In genomic region chr1:106232128-106232527, GRCh38 we compare ENCODE assay signal across 23 cellular contexts.
DNase-seq lines count a peak whose midpoint lies in the region; FAIRE-seq and TF ChIP-seq lines count a peak whose summit lies in the region.
"Had no signal": no experiment of that assay in that cellular context is flagged by ENCODE, and none has a peak within 500 bp of the region (broad histone marks: within the 10 kb centered on the region; RNA-seq: fewer than 3 reads in every experiment).

No MANE protein-coding gene starts in this region.

- H2BK5ac ChIP-seq in H1 (ENCODE audit: low read depth, low read length), result no peak overlapping the region

- no peaks in the 10 kb centered on the region for H3K79me1 ChIP-seq in H1 (ENCODE audit: low read depth, low read length)

- no peak overlapping the region for H4K91ac ChIP-seq in H1 (replicated peaks; ENCODE audit: insufficient read length, low read length)

- no peak overlapping the region for H2BK120ac ChIP-seq in H1 (replicated peaks; ENCODE audit: low read depth, low read length)

- no peak overlapping the region for H3K4ac ChIP-seq in H1 (replicated peaks; ENCODE audit: insufficient read length, low read depth, low read length)

- H3K9me1 ChIP-seq in keratinocyte (ENCODE audit: control insufficient read depth, extremely low read depth, insufficient read depth, low read length), result no peaks in the 10 kb centered on the region

- no peaks in the 10 kb centered on the region for H3K27me3 Mint-ChIP-seq in endodermal cell (ENCODE audit: insufficient read depth)

- H3K36me3 Mint-ChIP-seq in endodermal cell (ENCODE audit: low read depth), result no peaks in the 10 kb centered on the region

- H3K4me1 ChIP-seq in H1 (replicated peaks in 1 of 4; ENCODE audit: control insufficient read depth in 3 of 4, insufficient read depth in 4 of 4, low read length in 3 of 4) (no peaks in the 10 kb centered on the region), keratinocyte (ENCODE audit: control insufficient read depth, extremely low read depth, insufficient read depth, low read length) (peaks cover 4% of the 10 kb centered on the region), endodermal cell (ENCODE audit: control insufficient read depth, insufficient read depth, low read length) (peaks cover 6% of the 10 kb centered on the region)

- H3K4me2 ChIP-seq in H1 (ENCODE audit: insufficient read depth in 1 of 2, low read depth in 2 of 2, low read length in 2 of 2), result no peak overlapping the region
- H3K4me2 ChIP-seq in keratinocyte (ENCODE audit: control insufficient read depth, extremely low read depth, insufficient read depth, low read depth, low read length), result no peak overlapping the region

- no peaks in the 10 kb centered on the region for H3K23me2 ChIP-seq in H1 (ENCODE audit: low read depth, low read length)

- peak; percentile 86 for DNase-seq in SIG-M5 treated with dmso at 0.1 percent for 504 hours (lab: John Stamatoyannopoulos, UW; ENCODE audit: unreplicated experiment)
- no peak for DNase-seq in SIG-M5 (lab: John Stamatoyannopoulos, UW)
- no peak for DNase-seq in H1 (ENCODE audit: low read depth in 1 of 2, low spot score in 2 of 2)
- peak; percentile 7 for DNase-seq in keratinocyte (ENCODE audit: low read depth, low spot score)
- DNase-seq in HuH-7.5 (ENCODE audit: low spot score), result no peak
- no peak for DNase-seq in A172 (ENCODE audit: low spot score)
- DNase-seq in superior temporal gyrus (ENCODE audit: extremely low spot score), result no peak
- no peak for DNase-seq in endodermal cell
- DNase-seq: 8988T, GOT3, HCEC 1CT, IMR-90, NCI-H1048, NCI-H1417, NCI-H1694, NCI-H2029 treated with DMSO at 0.1 percent for 48 hours, NCI-H446 treated with DMSO at 0.1 percent for 48 hours, NCI-H526 treated with DMSO at 0.1 percent for 48 hours, RPMI8226, SHP77 had no signal

- POLR2A ChIA-PET in H1 (lab: Charles Lee; ENCODE audit: partially characterized antibody), result no interaction called here

- H3K9ac ChIP-seq in H1 (replicated peaks in 1 of 4; ENCODE audit: extremely low read depth in 1 of 4, low read depth in 3 of 4, low read length in 3 of 4), result no peak overlapping the region
- no peak overlapping the region for H3K9ac ChIP-seq in keratinocyte (ENCODE audit: control insufficient read depth, extremely low read depth, insufficient read depth, low read length)
- H3K9ac ChIP-seq in endodermal cell (ENCODE audit: extremely low read depth, low read length, poor library complexity, severe bottlenecking), result no peak overlapping the region

- TF ChIP-seq POLR2A in H1 (IDR thresholded peaks at IDR 0.05; ENCODE audit: control extremely low read depth in 1 of 2, low read depth in 2 of 2, low read length in 2 of 2), result no peak

- no peaks in the 10 kb centered on the region for H3K9me3 ChIP-seq in H1 (ENCODE audit: insufficient read depth in 2 of 2, low read depth in 1 of 2, low read length in 1 of 2)
- H3K9me3 ChIP-seq in keratinocyte (ENCODE audit: control insufficient read depth, low read depth, low read length), result no peaks in the 10 kb centered on the region
- no peaks in the 10 kb centered on the region for H3K9me3 ChIP-seq in endodermal cell (ENCODE audit: control insufficient read depth, low read length)

- TF ChIP-seq CTCF in H1 (IDR thresholded peaks at IDR 0.05; ENCODE audit: control extremely low read depth in 1 of 3, insufficient read depth in 1 of 3, low read depth in 1 of 3, low read length in 3 of 3) (no peak), keratinocyte (optimal IDR thresholded peaks at IDR 0.05 in 1 of 3, IDR thresholded peaks at IDR 0.05 in 1 of 3, conservative IDR thresholded peaks at IDR 0.05 in 1 of 3; ENCODE audit: extremely low read depth in 1 of 3, insufficient read depth in 2 of 3, low read length in 3 of 3) (no peak), endodermal cell (conservative IDR thresholded peaks at IDR 0.05) (no peak)

- no peak overlapping the region for H2BK12ac ChIP-seq in H1 (ENCODE audit: low read depth, low read length)

- no peak for TF ChIP-seq EP300 in H1 (IDR thresholded peaks at IDR 0.05; ENCODE audit: borderline replicate concordance in 1 of 2, low read depth in 2 of 2, low read length in 2 of 2)

- CTCF ChIA-PET in H1 (lab: Charles Lee; ENCODE audit: partially characterized antibody), result interaction anchor here (0.6 to 0.9 kb wide), 2 partner anchors 300 to 730 kb away, joined by 3 read pairs; no protein-coding TSS in a partner anchor

- H3K4me3 Mint-ChIP-seq in endodermal cell, result no peak overlapping the region

- H3K27ac Mint-ChIP-seq in endodermal cell, result no peak overlapping the region

- no peaks in the 10 kb centered on the region for H3K4me1 Mint-ChIP-seq in endodermal cell

- H3K23ac ChIP-seq in H1 (ENCODE audit: insufficient read length), result no peak overlapping the region

- no peak overlapping the region for H3K18ac ChIP-seq in H1 (ENCODE audit: extremely low read depth, low read length)

- H2AK5ac ChIP-seq in H1 (ENCODE audit: low read depth, low read length), result no peak overlapping the region

- dilution Hi-C loops in keratinocyte (cut with MboI; ENCODE audit: extremely low pct_ligation_motif_present, low sequenced_read_pairs), result no loop called here

- H2BK15ac ChIP-seq in H1 (ENCODE audit: low read length), result no peak overlapping the region

- H3K36me3 ChIP-seq in H1 (ENCODE audit: control insufficient read depth in 2 of 4, insufficient read depth in 4 of 4, low read length in 3 of 4) (no peaks in the 10 kb centered on the region), keratinocyte (ENCODE audit: control insufficient read depth in 2 of 2, extremely low read depth in 1 of 2, insufficient read depth in 2 of 2, low read length in 2 of 2) (no peaks in the 10 kb centered on the region), endodermal cell (ENCODE audit: control insufficient read depth, insufficient read depth, low read length) (no peaks in the 10 kb centered on the region)

- no peaks in the 10 kb centered on the region for H4K20me1 ChIP-seq in H1 (replicated peaks in 1 of 2; ENCODE audit: control insufficient read depth in 1 of 2, insufficient read depth in 2 of 2, low read length in 2 of 2)
- H4K20me1 ChIP-seq in keratinocyte (ENCODE audit: control insufficient read depth, extremely low read depth, insufficient read depth, low read length), result no peaks in the 10 kb centered on the region

- no peak for FAIRE-seq in H1 (lab: Jason Lieb, UNC)
- no peak for FAIRE-seq in keratinocyte (lab: Jason Lieb, UNC)
- FAIRE-seq: D721Med, G401.6 had no signal

- no peaks in the 10 kb centered on the region for H3K79me2 ChIP-seq in H1 (ENCODE audit: control insufficient read depth in 1 of 2, insufficient read depth in 2 of 2, low read length in 2 of 2)
- no peaks in the 10 kb centered on the region for H3K79me2 ChIP-seq in keratinocyte (ENCODE audit: control insufficient read depth, insufficient read depth, low read length)

- H4K5ac ChIP-seq in H1 (ENCODE audit: insufficient read length, low read depth, low read length), result no peak overlapping the region

- H3K9me3 Mint-ChIP-seq in endodermal cell, result no peaks in the 10 kb centered on the region

- no peak overlapping the region for H3K56ac ChIP-seq in H1 (replicated peaks; ENCODE audit: insufficient read length, low read depth, low read length)

- WGBS in H1 (ENCODE audit: extremely low coverage in 1 of 2, insufficient coverage in 1 of 2, insufficient read length in 1 of 2, insufficient replicate concordance in 2 of 2, low coverage in 1 of 2, low lambda C conversion rate in 2 of 2, missing lambda C conversion rate in 1 of 2), 2 experiments, result 90% methylated on average over 1 of the region's 1 CpG; no CpG with 5 or more reads in 1 of the 2 experiments
- 87 to 100% methylated on average over 1 of the region's 1 CpG for WGBS in endodermal cell (ENCODE audit: insufficient coverage in 1 of 2, insufficient read length in 1 of 2), 2 experiments

- no peak for TF ChIP-seq RAD21 in H1 (IDR thresholded peaks at IDR 0.05 in 1 of 2, conservative IDR thresholded peaks at IDR 0.05 in 1 of 2; ENCODE audit: low read depth in 2 of 2, low read length in 2 of 2)

- H3K4me3 ChIP-seq in H1 (ENCODE audit: extremely low read depth in 1 of 4, insufficient read depth in 2 of 4, low read depth in 3 of 4, low read length in 4 of 4), result no peak overlapping the region
- no peak overlapping the region for H3K4me3 ChIP-seq in keratinocyte (ENCODE audit: control insufficient read depth in 2 of 3, extremely low read depth in 1 of 3, insufficient read depth in 2 of 3, low read depth in 1 of 3, low read length in 3 of 3)
- no peak overlapping the region for H3K4me3 ChIP-seq in endodermal cell (ENCODE audit: low read length)
- H3K4me3 ChIP-seq: SK-N-MC had no signal

- no peak overlapping the region for H3K14ac ChIP-seq in H1 (ENCODE audit: insufficient read length)

- H3K27me3 ChIP-seq in H1 (replicated peaks in 1 of 4; ENCODE audit: control insufficient read depth in 3 of 4, extremely low read depth in 1 of 4, insufficient read depth in 3 of 4, low read length in 3 of 4) (no peaks in the 10 kb centered on the region), keratinocyte (ENCODE audit: control insufficient read depth, extremely low read depth, insufficient read depth, low read length) (no peaks in the 10 kb centered on the region), endodermal cell (ENCODE audit: control insufficient read depth, insufficient read depth, low read length, poor library complexity, severe bottlenecking) (no peaks in the 10 kb centered on the region)

- H3K27ac ChIP-seq in H1 (ENCODE audit: low read depth, low read length) (no peak overlapping the region), keratinocyte (ENCODE audit: control insufficient read depth, insufficient read depth, low read length) (no peak overlapping the region), endodermal cell (ENCODE audit: low read depth, low read length) (no peak overlapping the region)

- H2AFZ ChIP-seq in H1 (ENCODE audit: low read length) (peak overlapping the region; percentile 88; the same call in 1 of the 2 replicates), keratinocyte (ENCODE audit: control insufficient read depth, low read length) (no peak overlapping the region)

- H4K8ac ChIP-seq in H1 (ENCODE audit: extremely low read depth, insufficient read depth, low read length), result no peak overlapping the region

- H2BK20ac ChIP-seq in H1 (ENCODE audit: low read length), result no peak overlapping the region

TF ChIP-seq in H1, 55 proteins besides CTCF, POLR2A, EP300 and RAD21 (continues in another document):
- TF ChIP-seq BACH1 (IDR thresholded peaks at IDR 0.05; ENCODE audit: low read length), result no peak
- no peak for TF ChIP-seq NANOG (IDR thresholded peaks at IDR 0.05; ENCODE audit: insufficient read depth, low read depth, low read length, poor library complexity, severe bottlenecking)
- TF ChIP-seq CREB1 (IDR thresholded peaks at IDR 0.05), result no peak
- no peak for TF ChIP-seq TAF1 (IDR thresholded peaks at IDR 0.05; ENCODE audit: low read depth, low read length)
- no peak for TF ChIP-seq POU5F1 (IDR thresholded peaks at IDR 0.05; ENCODE audit: low read depth, low read length)
- no peak for TF ChIP-seq RXRA (IDR thresholded peaks at IDR 0.05; ENCODE audit: insufficient read depth, low read depth, low read length)

Comparison
In these comparisons a context has a peak if more than half of its experiments do, and no peak if none do; other contexts are left out.
1. DNase-seq: peak in SIG-M5 treated with dmso at 0.1 percent for 504 hours (single experiment) and keratinocyte (single experiment); none in SIG-M5 (single experiment), H1 (0 of 2), HuH-7.5 (single experiment), A172 (single experiment), superior temporal gyrus (single experiment) and endodermal cell (single experiment).